20 cellular contexts compared by ENCODE assay signal in the genomic region with DNA sequence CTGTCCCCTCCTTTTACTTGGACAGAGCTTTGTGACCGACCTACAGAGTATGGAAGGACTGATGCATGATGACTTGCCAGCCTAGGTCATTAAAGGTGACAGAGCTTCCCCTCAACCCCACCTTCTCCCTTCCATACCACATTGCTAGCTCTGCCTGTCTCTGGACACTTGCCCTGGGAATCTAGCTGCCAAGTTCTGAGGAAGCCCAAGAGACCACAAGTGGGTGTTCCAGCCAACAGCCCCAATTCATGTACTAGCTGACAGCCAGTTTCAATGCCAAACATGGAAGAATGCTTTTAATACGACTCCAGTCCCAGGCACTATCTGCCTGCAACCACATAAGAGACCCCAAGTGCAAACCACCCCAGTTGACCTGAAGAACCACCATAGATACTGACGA.
DNase-seq lines count a peak whose midpoint lies in the region; ATAC-seq and TF ChIP-seq lines count a peak whose summit lies in the region.
"Had no signal": no experiment of that assay in that cellular context is flagged by ENCODE, and none has a peak within 500 bp of the region (broad histone marks: within the 10 kb centered on the region; RNA-seq: fewer than 3 reads in every experiment).

No MANE protein-coding gene starts in this region.

- no peaks in the 10 kb centered on the region for H3K9me3 ChIP-seq in MG63
- H3K9me3 ChIP-seq: HAP-1, pancreas had no signal

- H3K36me3 ChIP-seq in MG63, result no peaks in the 10 kb centered on the region
- H3K36me3 ChIP-seq: HAP-1, pancreas had no signal

- ATAC-seq in HG03095 (IDR thresholded peaks at IDR 0.05; ENCODE audit: unreplicated experiment), result no peak
- ATAC-seq: natural killer cell, pancreas had no signal

- TF ChIP-seq CTCF in chondrocyte (IDR thresholded peaks at IDR 0.05), result no peak

- no peaks in the 10 kb centered on the region for H3K27me3 ChIP-seq in MG63
- H3K27me3 ChIP-seq: pancreas had no signal

- H3K4me1 Mint-ChIP-seq in chondrocyte (ENCODE audit: low read depth), result no peaks in the 10 kb centered on the region

- H3K9me3 Mint-ChIP-seq in chondrocyte (ENCODE audit: low read depth), result no peaks in the 10 kb centered on the region
- H3K9me3 Mint-ChIP-seq: activated T-cell treated with anti-CD3 and anti-CD28 coated beads, Interleukin-2, amount 50 U/mL, for 24 hours had no signal

- H3K4me3 Mint-ChIP-seq in chondrocyte (ENCODE audit: unreplicated experiment), result no peak overlapping the region
- H3K4me3 Mint-ChIP-seq: activated T-cell treated with anti-CD3 and anti-CD28 coated beads, Interleukin-2, amount 50 U/mL, for 24 hours; natural killer cell had no signal

- H3K4me3 ChIP-seq in MG63, result no peak overlapping the region
- H3K4me3 ChIP-seq: HAP-1, pancreas had no signal

- DNase-seq in A172 (ENCODE audit: low spot score), result peak; percentile 8
- peak; percentile 91 for DNase-seq in MG63
- peak; percentile 25 for DNase-seq in cerebellum (ENCODE audit: low spot score)
- DNase-seq in medulla oblongata (ENCODE audit: extremely low spot score), result peak; percentile 24
- no peak for DNase-seq in NCI-H1105 treated with DMSO at 0.1 percent for 48 hours (lab: John Stamatoyannopoulos, UW)
- DNase-seq in chondrocyte (ENCODE audit: low spot score), result no peak
- DNase-seq in DMS114 treated with DMSO at 0.1 percent for 48 hours (lab: John Stamatoyannopoulos, UW; ENCODE audit: unreplicated experiment), result no peak
- DNase-seq: ACHN; activated T-cell treated with anti-CD3 and anti-CD28 coated beads, Interleukin-2, amount 50 U/mL, for 24 hours; amniotic stem cell; DMS53; GF-D8; mesenchymal stem cell; MM.1S; natural killer cell; NCI-H146; pancreas; SHP77 had no signal

- H3K27ac Mint-ChIP-seq in chondrocyte (ENCODE audit: unreplicated experiment), result no peak overlapping the region
- H3K27ac Mint-ChIP-seq: activated T-cell treated with anti-CD3 and anti-CD28 coated beads, Interleukin-2, amount 50 U/mL, for 24 hours; natural killer cell had no signal

- peaks cover 3% of the 10 kb centered on the region for H3K27me3 Mint-ChIP-seq in chondrocyte (ENCODE audit: low read depth)
- H3K27me3 Mint-ChIP-seq: activated T-cell treated with anti-CD3 and anti-CD28 coated beads, Interleukin-2, amount 50 U/mL, for 24 hours had no signal

- H3K36me3 Mint-ChIP-seq in chondrocyte (ENCODE audit: low read depth), result peaks cover 1% of the 10 kb centered on the region
- H3K36me3 Mint-ChIP-seq: natural killer cell had no signal

Comparison
In these comparisons a context has a peak if more than half of its experiments do, and no peak if none do; other contexts are left out.
1. DNase-seq: peak in A172 (single experiment), MG63 (single experiment), cerebellum (single experiment) and medulla oblongata (single experiment); none in NCI-H1105 treated with DMSO at 0.1 percent for 48 hours (single experiment), chondrocyte (single experiment) and DMS114 treated with DMSO at 0.1 percent for 48 hours (single experiment).